Comparison of ENCODE assay signal across 18 cellular contexts in the genomic region with DNA sequence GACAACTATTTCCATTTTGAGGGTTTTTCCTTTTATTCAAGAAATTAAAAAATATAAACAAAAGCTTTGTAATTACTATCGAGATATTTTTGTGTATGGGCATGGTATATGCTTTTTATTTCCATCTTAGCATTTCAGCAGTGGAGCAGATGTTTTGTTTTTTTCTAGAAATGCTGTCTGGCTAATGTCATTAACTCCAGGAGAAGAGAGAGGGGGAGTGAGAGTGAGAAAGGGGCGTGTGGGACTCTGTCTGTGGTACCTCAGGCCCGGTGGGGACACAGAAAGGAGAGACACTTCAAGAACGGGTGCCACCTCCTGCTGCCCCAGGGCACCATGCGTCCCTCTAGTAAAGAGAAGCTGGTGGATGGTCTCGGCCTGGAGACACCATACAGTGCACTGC. TPM values are rescaled to one million over a fixed set of nuclear protein-coding genes. Genes with fewer than 3 reads are reported as not detected.
A peak's percentile ranks its signal among the peaks of the same experiment; 100 is the strongest.
DNase-seq lines count a peak whose midpoint lies in the region; ATAC-seq and TF ChIP-seq lines count a peak whose summit lies in the region.
"Had no signal": no experiment of that assay in that cellular context is flagged by ENCODE, and none has a peak within 500 bp of the region (broad histone marks: within the 10 kb centered on the region; RNA-seq: fewer than 3 reads in every experiment).

No MANE protein-coding gene starts in this region.

- no peak overlapping the region for H2BK12ac ChIP-seq in neuronal stem cell (ENCODE audit: low read length)

- ATAC-seq in SK-N-SH treated with all-trans-retinoic acid at 6 μM for 48 hours = no peak; the same call in 2 of the 3 replicates
- ATAC-seq: GM23338 had no signal

- no peak overlapping the region for H2AFZ ChIP-seq in neuronal stem cell (ENCODE audit: low read length)
- H2AFZ ChIP-seq: GM23338 had no signal

- WGBS in neuronal stem cell (ENCODE audit: extremely low coverage in 2 of 2, insufficient read length in 2 of 2, insufficient replicate concordance in 1 of 2), 2 donors = no CpG with 5 or more reads among the region's 6 CpGs

- H3K9ac ChIP-seq in neuronal stem cell (ENCODE audit: low read depth, low read length, poor library complexity) = no peak overlapping the region

- H3K27ac ChIP-seq in neuronal stem cell (replicated peaks; ENCODE audit: low read length) = no peak overlapping the region
- H3K27ac ChIP-seq: HL-60 had no signal

- peak; percentile 70 for DNase-seq in NCI-H82 (lab: John Stamatoyannopoulos, UW)
- DNase-seq in NCI-H82 treated with DMSO at 0.1 percent for 48 hours (lab: John Stamatoyannopoulos, UW; ENCODE audit: unreplicated experiment) = no peak
- no peak for DNase-seq in neuronal stem cell (ENCODE audit: low spot score)
- DNase-seq in DMS 273 treated with DMSO at 0.1 percent for 48 hours (lab: John Stamatoyannopoulos, UW) = no peak
- no peak for DNase-seq in G401 (ENCODE audit: low spot score)
- DNase-seq: ACHN; BE2C; C1 segment of cervical spinal cord; CD4-positive, CD25-positive, alpha-beta regulatory T cell; CD8-positive, alpha-beta memory T cell; DMS153; DND-41; EL; HCEC 1CT had no signal

- no peaks in the 10 kb centered on the region for H3K27me3 ChIP-seq in neuronal stem cell (ENCODE audit: control insufficient read depth in 3 of 3, insufficient read depth in 3 of 3, low read depth in 1 of 3, low read length in 3 of 3)
- H3K27me3 ChIP-seq: BE2C had no signal

- no peak overlapping the region for H4K91ac ChIP-seq in neuronal stem cell (ENCODE audit: low read depth, low read length, poor library complexity)

- in situ Hi-C loops in G401 (cut with HindIII; ENCODE audit: low sequenced_read_pairs) = no loop called here

- no peak overlapping the region for H2BK120ac ChIP-seq in neuronal stem cell (ENCODE audit: low read depth, low read length)

- no peak overlapping the region for H4K8ac ChIP-seq in neuronal stem cell (ENCODE audit: low read depth, low read length)

- no peaks in the 10 kb centered on the region for H3K36me3 ChIP-seq in neuronal stem cell (replicated peaks in 1 of 2; ENCODE audit: control insufficient read depth in 2 of 2, insufficient read depth in 2 of 2, low read length in 2 of 2)

- peak overlapping the region; percentile 88 for H3K18ac ChIP-seq in neuronal stem cell (ENCODE audit: low read length)

- H2BK15ac ChIP-seq in neuronal stem cell (ENCODE audit: low read length) = no peak overlapping the region

- no peaks in the 10 kb centered on the region for H3K9me3 ChIP-seq in neuronal stem cell (replicated peaks in 1 of 2; ENCODE audit: control insufficient read depth in 2 of 2, insufficient read depth in 1 of 2, low read depth in 1 of 2, low read length in 2 of 2)
- H3K9me3 ChIP-seq: BE2C had no signal

- H3K4ac ChIP-seq in neuronal stem cell (ENCODE audit: low read length) = peak overlapping the region; percentile 69

- H3K4me3 ChIP-seq in neuronal stem cell (ENCODE audit: low read length in 2 of 2) = no peak overlapping the region
- H3K4me3 ChIP-seq: GM23338 had no signal

- no peak overlapping the region for H3K4me2 ChIP-seq in neuronal stem cell (ENCODE audit: insufficient read depth, low read length, poor library complexity, severe bottlenecking)
- H3K4me2 ChIP-seq: GM23338 had no signal

- no peak overlapping the region for H3K14ac ChIP-seq in neuronal stem cell (ENCODE audit: low read length)

- no peaks in the 10 kb centered on the region for H3K4me1 ChIP-seq in neuronal stem cell (ENCODE audit: control insufficient read depth in 2 of 2, insufficient read depth in 1 of 2, low read depth in 1 of 2, low read length in 2 of 2)

- H3K79me1 ChIP-seq in neuronal stem cell (ENCODE audit: low read depth, low read length) = no peaks in the 10 kb centered on the region

- H3K23ac ChIP-seq in neuronal stem cell (ENCODE audit: low read depth, low read length, poor library complexity) = no peak overlapping the region

- H2BK5ac ChIP-seq in neuronal stem cell (ENCODE audit: low read length) = no peak overlapping the region

- peak overlapping the region; percentile 81 for H2AK5ac ChIP-seq in neuronal stem cell (ENCODE audit: low read depth, low read length)

TF ChIP-seq in SK-N-SH treated with all-trans-retinoic acid at 6 μM for 48 hours, 23 proteins besides CTCF, POLR2A, EP300 and RAD21:
- TF ChIP-seq ZFP3 (CRISPR knock-in tag; IDR thresholded peaks at IDR 0.05) = no peak
- peak; percentile 58; the same call in 1 of the 2 replicates for TF ChIP-seq TCF4 (CRISPR knock-in tag; IDR thresholded peaks at IDR 0.05; ENCODE audit: borderline replicate concordance)

RNA-seq across cellular contexts. Expression of a gene that starts 34.7 kb away (rescaled TPM):
- 0.11 TPM for polyA plus RNA-seq in neuronal stem cell (2013, experiment 1 of 2)
- 0.03 TPM for polyA plus RNA-seq in neuronal stem cell (2013, experiment 2 of 2)
- total RNA-seq in G401 (2014; rRNA removed; shearing (Covaris generic)) = not detected in 2 replicates
- total RNA-seq: CD4-positive, CD25-positive, alpha-beta regulatory T cell; CD8-positive, alpha-beta memory T cell; GM23338; HT1080 had no signal
- polyA plus RNA-seq: CD4-positive, CD25-positive, alpha-beta regulatory T cell; CD8-positive, alpha-beta memory T cell; GM23338 had no signal
